ENCODE assay signal across 9 cellular contexts in the genomic region with DNA sequence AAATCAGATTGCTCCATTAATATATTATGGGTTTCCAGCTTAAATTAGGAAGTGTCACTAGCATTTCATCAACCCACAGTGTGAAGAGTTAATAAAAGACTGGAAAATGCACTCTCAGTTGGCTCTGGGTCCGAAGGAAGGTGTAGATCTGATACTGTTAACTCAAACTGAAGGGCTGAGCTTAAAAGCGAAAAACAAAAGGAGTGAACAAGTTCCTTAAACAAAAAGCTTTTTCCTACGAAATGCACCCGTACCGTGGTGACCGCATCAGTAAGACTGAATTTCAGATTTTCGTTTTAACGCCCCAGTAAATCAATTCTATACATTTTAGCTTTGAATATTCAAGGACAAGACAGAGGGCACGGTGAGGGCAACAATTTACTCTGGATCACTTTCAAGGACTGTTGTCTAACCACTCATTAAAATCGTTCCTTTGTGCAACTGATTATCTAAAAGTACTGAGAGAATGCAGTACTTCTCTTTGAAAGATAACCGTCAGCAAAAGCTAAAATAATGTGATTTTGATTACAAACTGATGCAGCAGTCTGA. TPM values are rescaled to one million over a fixed set of nuclear protein-coding genes. Genes with fewer than 3 reads are reported as not detected.
DNase-seq lines count a peak whose midpoint lies in the region; FAIRE-seq and TF ChIP-seq lines count a peak whose summit lies in the region.
"Had no signal": no experiment of that assay in that cellular context is flagged by ENCODE, and none has a peak within 500 bp of the region (broad histone marks: within the 10 kb centered on the region; RNA-seq: fewer than 3 reads in every experiment).

No MANE protein-coding gene starts in this region.

- H3K36me3 ChIP-seq in keratinocyte (ENCODE audit: control insufficient read depth in 2 of 2, extremely low read depth in 1 of 2, insufficient read depth in 2 of 2, low read length in 2 of 2) (no peaks in the 10 kb centered on the region), thyroid gland (no peaks in the 10 kb centered on the region), BE2C (no peaks in the 10 kb centered on the region)

- H3K9me1 ChIP-seq in keratinocyte (ENCODE audit: control insufficient read depth, extremely low read depth, insufficient read depth, low read length) = peaks cover 2% of the 10 kb centered on the region

- no peaks in the 10 kb centered on the region for H3K27me3 ChIP-seq in keratinocyte (ENCODE audit: control insufficient read depth, extremely low read depth, insufficient read depth, low read length)
- no peaks in the 10 kb centered on the region for H3K27me3 ChIP-seq in thyroid gland
- H3K27me3 ChIP-seq in BE2C = peaks cover 47% of the 10 kb centered on the region

- CTCF ChIA-PET in activated CD4-positive, alpha-beta memory T cell treated with anti-CD3 and anti-CD28 coated beads for 36 hours (lab: Charles Lee) = no interaction called here
- CTCF ChIA-PET in activated CD4-positive, alpha-beta memory T cell treated with anti-CD3 and anti-CD28 coated beads, Interleukin-2, amount 10 ng/mL, durations not matched to agents 7 days and 5 days (lab: Charles Lee) = interaction anchor here (1.2 to 1.3 kb wide), 2 partner anchors 12 to 572 kb away, joined by 3 read pairs; no protein-coding TSS in a partner anchor

- dilution Hi-C loops in keratinocyte (cut with MboI; ENCODE audit: extremely low pct_ligation_motif_present, low sequenced_read_pairs) = no loop called here

- TF ChIP-seq POLR2A in thyroid gland (IDR thresholded peaks at IDR 0.05) = no peak

- peaks cover 31% of the 10 kb centered on the region for H3K4me1 Mint-ChIP-seq in activated CD4-positive, alpha-beta memory T cell treated with anti-CD3 and anti-CD28 coated beads for 36 hours (ENCODE audit: low read depth)
- H3K4me1 Mint-ChIP-seq in activated CD4-positive, alpha-beta memory T cell treated with anti-CD3 and anti-CD28 coated beads, Interleukin-2, amount 10 ng/mL, durations not matched to agents 7 days and 5 days = peaks cover 24% of the 10 kb centered on the region
- H3K4me1 Mint-ChIP-seq in activated T-helper 1 cell treated with anti-CD3 and anti-CD28 coated beads, Interleukin-12 subunit alpha, Interleukin-12 subunit beta, Interleukin-2, Interleukin-4 antibody, amounts not matched to agents 30 ng/mL and 10 ng/mL and 1 ng/mL, durations not matched to agents 14 hours and 24 hours and 36 hours (ENCODE audit: low read depth) = peaks cover 53% of the 10 kb centered on the region

- H3K79me2 ChIP-seq in keratinocyte (ENCODE audit: control insufficient read depth, insufficient read depth, low read length) = peaks cover 41% of the 10 kb centered on the region

- no peak for DNase-seq in activated CD4-positive, alpha-beta memory T cell treated with anti-CD3 and anti-CD28 coated beads for 36 hours
- DNase-seq in activated CD4-positive, alpha-beta memory T cell treated with anti-CD3 and anti-CD28 coated beads, Interleukin-2, amount 10 ng/mL, durations not matched to agents 7 days and 5 days = no peak
- DNase-seq in activated T-helper 1 cell treated with anti-CD3 and anti-CD28 coated beads, Interleukin-12 subunit alpha, Interleukin-12 subunit beta, Interleukin-2, Interleukin-4 antibody, amounts not matched to agents 30 ng/mL and 10 ng/mL and 1 ng/mL, durations not matched to agents 14 hours and 24 hours and 36 hours (ENCODE audit: low spot score) = no peak
- DNase-seq in keratinocyte (ENCODE audit: low read depth, low spot score) (no peak), thyroid gland (no peak), NCI-H146 (lab: John Stamatoyannopoulos, UW) (no peak), AG08395 (ENCODE audit: low spot score) (no peak), BE2C (no peak)
- DNase-seq: posterior cingulate gyrus had no signal

- H3K27ac ChIP-seq in keratinocyte (ENCODE audit: control insufficient read depth, insufficient read depth, low read length) (peak overlapping the region; percentile 90), thyroid gland (peak overlapping the region in 2 of 3 donors; percentile 94 to 99)

- no peak for TF ChIP-seq CTCF in keratinocyte (optimal IDR thresholded peaks at IDR 0.05 in 1 of 3, IDR thresholded peaks at IDR 0.05 in 1 of 3, conservative IDR thresholded peaks at IDR 0.05 in 1 of 3; ENCODE audit: extremely low read depth in 1 of 3, insufficient read depth in 2 of 3, low read length in 3 of 3)
- TF ChIP-seq CTCF in thyroid gland (IDR thresholded peaks at IDR 0.05) = no peak
- no peak for TF ChIP-seq CTCF in BE2C (IDR thresholded peaks at IDR 0.05; ENCODE audit: low read depth, low read length)

- POLR2A ChIA-PET in activated CD4-positive, alpha-beta memory T cell treated with anti-CD3 and anti-CD28 coated beads for 36 hours (lab: Charles Lee) = no interaction called here
- POLR2A ChIA-PET in activated CD4-positive, alpha-beta memory T cell treated with anti-CD3 and anti-CD28 coated beads, Interleukin-2, amount 10 ng/mL, durations not matched to agents 7 days and 5 days (lab: Charles Lee) = no interaction called here

- peak overlapping the region; percentile 90 for H3K9ac ChIP-seq in keratinocyte (ENCODE audit: control insufficient read depth, extremely low read depth, insufficient read depth, low read length)

- no peak for FAIRE-seq in keratinocyte (lab: Jason Lieb, UNC)

- peak overlapping the region; percentile 75 for H3K4me3 Mint-ChIP-seq in activated CD4-positive, alpha-beta memory T cell treated with anti-CD3 and anti-CD28 coated beads for 36 hours
- H3K4me3 Mint-ChIP-seq in activated CD4-positive, alpha-beta memory T cell treated with anti-CD3 and anti-CD28 coated beads, Interleukin-2, amount 10 ng/mL, durations not matched to agents 7 days and 5 days = no peak overlapping the region
- peak overlapping the region; percentile 84 for H3K4me3 Mint-ChIP-seq in activated T-helper 1 cell treated with anti-CD3 and anti-CD28 coated beads, Interleukin-12 subunit alpha, Interleukin-12 subunit beta, Interleukin-2, Interleukin-4 antibody, amounts not matched to agents 30 ng/mL and 10 ng/mL and 1 ng/mL, durations not matched to agents 14 hours and 24 hours and 36 hours

- peak overlapping the region; percentile 62 to 95 (median 78) for H3K4me3 ChIP-seq in keratinocyte (ENCODE audit: control insufficient read depth in 2 of 3, extremely low read depth in 1 of 3, insufficient read depth in 2 of 3, low read depth in 1 of 3, low read length in 3 of 3)
- peak overlapping the region in 2 of 3 donors; percentile 29 to 79 for H3K4me3 ChIP-seq in thyroid gland (replicated peaks in 1 of 3)
- H3K4me3 ChIP-seq in BE2C (ENCODE audit: low read depth, low read length) = no peak overlapping the region

- peak overlapping the region; percentile 85 for H3K4me2 ChIP-seq in keratinocyte (ENCODE audit: control insufficient read depth, extremely low read depth, insufficient read depth, low read depth, low read length)

- 27% methylated on average over 11 of the region's 11 CpGs for WGBS in thyroid gland, 2 donors

- H3K27ac Mint-ChIP-seq in activated CD4-positive, alpha-beta memory T cell treated with anti-CD3 and anti-CD28 coated beads for 36 hours = no peak overlapping the region
- no peak overlapping the region for H3K27ac Mint-ChIP-seq in activated CD4-positive, alpha-beta memory T cell treated with anti-CD3 and anti-CD28 coated beads, Interleukin-2, amount 10 ng/mL, durations not matched to agents 7 days and 5 days
- H3K27ac Mint-ChIP-seq in activated T-helper 1 cell treated with anti-CD3 and anti-CD28 coated beads, Interleukin-12 subunit alpha, Interleukin-12 subunit beta, Interleukin-2, Interleukin-4 antibody, amounts not matched to agents 30 ng/mL and 10 ng/mL and 1 ng/mL, durations not matched to agents 14 hours and 24 hours and 36 hours = no peak overlapping the region

- no peak overlapping the region for H2AFZ ChIP-seq in keratinocyte (ENCODE audit: control insufficient read depth, low read length)

- H3K36me3 Mint-ChIP-seq in activated CD4-positive, alpha-beta memory T cell treated with anti-CD3 and anti-CD28 coated beads for 36 hours = peaks cover 2% of the 10 kb centered on the region
- H3K36me3 Mint-ChIP-seq in activated CD4-positive, alpha-beta memory T cell treated with anti-CD3 and anti-CD28 coated beads, Interleukin-2, amount 10 ng/mL, durations not matched to agents 7 days and 5 days (ENCODE audit: low read depth) = no peaks in the 10 kb centered on the region
- H3K36me3 Mint-ChIP-seq in activated T-helper 1 cell treated with anti-CD3 and anti-CD28 coated beads, Interleukin-12 subunit alpha, Interleukin-12 subunit beta, Interleukin-2, Interleukin-4 antibody, amounts not matched to agents 30 ng/mL and 10 ng/mL and 1 ng/mL, durations not matched to agents 14 hours and 24 hours and 36 hours (ENCODE audit: low read depth) = peaks cover 6% of the 10 kb centered on the region

- H3K9me3 ChIP-seq in keratinocyte (ENCODE audit: control insufficient read depth, low read depth, low read length) (no peaks in the 10 kb centered on the region), thyroid gland (no peaks in the 10 kb centered on the region), BE2C (no peaks in the 10 kb centered on the region)

- H3K4me1 ChIP-seq in keratinocyte (ENCODE audit: control insufficient read depth, extremely low read depth, insufficient read depth, low read length) = peaks cover 15% of the 10 kb centered on the region
- peaks cover 41 to 48% of the 10 kb centered on the region in 2 donors for H3K4me1 ChIP-seq in thyroid gland
- no peaks in the 10 kb centered on the region for H3K4me1 ChIP-seq in BE2C

- H4K20me1 ChIP-seq in keratinocyte (ENCODE audit: control insufficient read depth, extremely low read depth, insufficient read depth, low read length) = peaks cover 11% of the 10 kb centered on the region

- H3K27me3 Mint-ChIP-seq in activated CD4-positive, alpha-beta memory T cell treated with anti-CD3 and anti-CD28 coated beads for 36 hours = peaks cover 24% of the 10 kb centered on the region
- H3K27me3 Mint-ChIP-seq in activated CD4-positive, alpha-beta memory T cell treated with anti-CD3 and anti-CD28 coated beads, Interleukin-2, amount 10 ng/mL, durations not matched to agents 7 days and 5 days = peaks cover 41% of the 10 kb centered on the region
- peaks cover 28% of the 10 kb centered on the region for H3K27me3 Mint-ChIP-seq in activated T-helper 1 cell treated with anti-CD3 and anti-CD28 coated beads, Interleukin-12 subunit alpha, Interleukin-12 subunit beta, Interleukin-2, Interleukin-4 antibody, amounts not matched to agents 30 ng/mL and 10 ng/mL and 1 ng/mL, durations not matched to agents 14 hours and 24 hours and 36 hours (ENCODE audit: insufficient read depth)

- intact Hi-C loops in activated CD4-positive, alpha-beta memory T cell treated with anti-CD3 and anti-CD28 coated beads for 36 hours (cut with micrococcal nuclease) = loop anchor here (5.0 kb wide), 3 partner anchors 275 to 525 kb away; a partner anchor contains a TSS
- intact Hi-C loops in activated T-helper 1 cell treated with anti-CD3 and anti-CD28 coated beads, Interleukin-12 subunit alpha, Interleukin-12 subunit beta, Interleukin-2, Interleukin-4 antibody, amounts not matched to agents 30 ng/mL and 10 ng/mL and 1 ng/mL, durations not matched to agents 14 hours and 24 hours and 36 hours (cut with micrococcal nuclease) = loop anchor here (5.0 to 10.0 kb wide), 4 partner anchors 530 to 1737 kb away; a partner anchor contains a TSS
- intact Hi-C loops in thyroid gland (cut with DNase I) = no loop called here

- no peaks in the 10 kb centered on the region for H3K9me3 Mint-ChIP-seq in activated CD4-positive, alpha-beta memory T cell treated with anti-CD3 and anti-CD28 coated beads for 36 hours
- no peaks in the 10 kb centered on the region for H3K9me3 Mint-ChIP-seq in activated CD4-positive, alpha-beta memory T cell treated with anti-CD3 and anti-CD28 coated beads, Interleukin-2, amount 10 ng/mL, durations not matched to agents 7 days and 5 days
- no peaks in the 10 kb centered on the region for H3K9me3 Mint-ChIP-seq in activated T-helper 1 cell treated with anti-CD3 and anti-CD28 coated beads, Interleukin-12 subunit alpha, Interleukin-12 subunit beta, Interleukin-2, Interleukin-4 antibody, amounts not matched to agents 30 ng/mL and 10 ng/mL and 1 ng/mL, durations not matched to agents 14 hours and 24 hours and 36 hours

RNA-seq across cellular contexts. Expression of a gene that starts 1.9 kb away (rescaled TPM):
- 1 to 10 TPM; 3.8 to 4.3 TPM for total RNA-seq in activated CD4-positive, alpha-beta memory T cell treated with anti-CD3 and anti-CD28 coated beads for 36 hours
- total RNA-seq in activated CD4-positive, alpha-beta memory T cell treated with anti-CD3 and anti-CD28 coated beads, Interleukin-2, amount 10 ng/mL, durations not matched to agents 7 days and 5 days = 1 to 10 TPM; 1.2 to 1.9 TPM
- 11.8 and 15.1 TPM in 2 replicates for total RNA-seq in activated T-helper 1 cell treated with anti-CD3 and anti-CD28 coated beads, Interleukin-12 subunit alpha, Interleukin-12 subunit beta, Interleukin-2, Interleukin-4 antibody, amounts not matched to agents 30 ng/mL and 10 ng/mL and 1 ng/mL, durations not matched to agents 14 hours and 24 hours and 36 hours
- 3.8 to 6.5 TPM (median 5.0 TPM) in 3 replicates for polyA plus RNA-seq in keratinocyte
- polyA plus RNA-seq in keratinocyte (2011; ENCODE audit: low read depth) = 60.1 TPM
- polyA plus RNA-seq in keratinocyte (2011; cell fraction: cytosol; rRNA removed) = 3.6 and 4.6 TPM in 2 replicates
- polyA plus RNA-seq in keratinocyte (2011; cell fraction: nucleus; rRNA removed) = 3.7 and 3.8 TPM in 2 replicates
- 9.5 and 10.2 TPM in 2 replicates for polyA plus RNA-seq in keratinocyte (2012; ENCODE audit: low replicate concordance)
- polyA minus RNA-seq in keratinocyte = 1.3 to 7.7 TPM (median 5.1 TPM) in 3 replicates
- 16.7 TPM for polyA minus RNA-seq in keratinocyte (2011; cell fraction: cytosol; rRNA and poly(A)+ RNA removed)
- 6.2 and 19.4 TPM in 2 replicates for polyA minus RNA-seq in keratinocyte (2011; cell fraction: nucleus; rRNA and poly(A)+ RNA removed)
- 10 to 100 TPM; 26.1 to 42.9 (median 37.9) TPM for total RNA-seq in thyroid gland
- 0.20 TPM for polyA plus RNA-seq in BE2C (2012; ENCODE audit: insufficient read depth, insufficient read length, low read depth)
